In the genomic region with DNA sequence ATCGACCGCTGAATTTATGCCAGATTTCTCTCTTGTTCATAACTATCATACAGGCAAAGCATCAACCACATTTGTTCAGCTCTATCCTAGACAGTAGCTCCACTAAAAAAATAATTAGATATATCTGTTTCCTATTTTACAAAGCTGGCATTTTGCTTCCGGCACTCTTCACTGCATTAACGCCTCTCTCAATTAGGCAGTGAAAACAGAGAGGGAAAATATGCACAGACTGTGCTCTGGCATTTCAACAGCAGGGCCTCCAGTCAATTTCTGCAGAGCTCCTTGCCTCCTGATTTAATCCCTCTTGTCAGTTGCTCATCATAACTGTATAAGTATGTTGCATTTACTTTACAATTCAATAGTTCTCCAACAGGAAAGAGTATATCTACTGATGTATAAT, we compare ENCODE assay signal across 28 cellular contexts.
"Had no signal": no experiment of that assay in that cellular context is flagged by ENCODE, and none has a peak within 500 bp of the region (broad histone marks: within the 10 kb centered on the region; RNA-seq: fewer than 3 reads in every experiment).

No MANE protein-coding gene starts in this region.

- H3K27ac ChIP-seq: left lung, lower lobe of right lung, neural progenitor cell, neutrophil, parathyroid adenoma, psoas muscle, right atrium auricular region, right lobe of liver, tibial nerve, uterus had no signal

- ATAC-seq: left colon; left lung; lower lobe of right lung; natural killer cell; psoas muscle; right lobe of liver; stimulated activated memory B cell treated with anti-CD40 and anti-IgM and Interleukin-4, amounts not matched to agents 10 μg/mL and 1 μg/mL and 100 μg/mL, for 72 hours; stimulated activated naive CD8-positive, alpha-beta T cell treated with anti-CD3 and anti-CD28 coated beads, Interleukin-15, amount 100 ng/mL, for 72 hours had no signal

- H3K36me3 ChIP-seq: left lung, lower lobe of right lung, neural progenitor cell, neutrophil, right atrium auricular region, right lobe of liver, tibial nerve, uterus had no signal

- H3K27me3 ChIP-seq: left lung, neural progenitor cell, neutrophil, right atrium auricular region, right lobe of liver, tibial nerve, uterus had no signal

- H3K79me2 ChIP-seq: parathyroid adenoma had no signal

- H3K9me3 ChIP-seq: left lung, lower lobe of right lung, neutrophil, psoas muscle, right atrium auricular region, right lobe of liver, tibial nerve, uterus had no signal

- H3K4me1 ChIP-seq: left lung, lower lobe of right lung, neural progenitor cell, parathyroid adenoma, psoas muscle, right atrium auricular region, right lobe of liver, uterus had no signal

- DNase-seq: hypothalamus; immature natural killer cell; kidney; left colon; left lung; lower lobe of right lung; mammary epithelial cell; mesenchymal stem cell; naive B cell; natural killer cell; occipital lobe; psoas muscle; right lobe of liver; stimulated activated CD4-positive, alpha-beta T cell treated with anti-CD3 and anti-CD28 coated beads, Interleukin-1b, Interleukin-23, amount 100 ng/mL, for 48 hours; stimulated activated CD4-positive, alpha-beta T cell treated with anti-CD3 and anti-CD28 coated beads, Interleukin-2, amount 100 ng/mL, for 48 hours; stimulated activated CD4-positive, alpha-beta T cell treated with anti-CD3 and anti-CD28 coated beads, Interleukin-4, amount 100 ng/mL, for 4 hours; stimulated activated CD8-positive, alpha-beta memory T cell treated with anti-CD3 and anti-CD28 coated beads, Interleukin-4, amount 100 ng/mL, for 48 hours; stimulated activated naive CD4-positive, alpha-beta T cell treated with Interleukin-2 at 50 U/mL for 16 hours; stimulated activated naive CD8-positive, alpha-beta T cell treated with anti-CD3 and anti-CD28 coated beads, Interleukin-15, amount 100 ng/mL, for 72 hours; substantia nigra; uterus had no signal

- H3K4me2 ChIP-seq: neural progenitor cell, smooth muscle cell had no signal

- H3K9ac ChIP-seq: neural progenitor cell, parathyroid adenoma had no signal

- H3K4me3 ChIP-seq: left lung, lower lobe of right lung, neural progenitor cell, psoas muscle, right atrium auricular region, right lobe of liver, smooth muscle cell, tibial nerve, uterus had no signal
